8 cellular contexts compared by ENCODE assay signal in genomic region chrX:3815896-3816664, GRCh38.
DNase-seq lines count a peak whose midpoint lies in the region; ATAC-seq, FAIRE-seq and TF ChIP-seq lines count a peak whose summit lies in the region.

No MANE protein-coding gene starts in this region.

- TF ChIP-seq EP300 in suprapubic skin (IDR thresholded peaks at IDR 0.05), result no peak

- no peak for TF ChIP-seq POLR2A in endothelial cell of umbilical vein (IDR thresholded peaks at IDR 0.05; ENCODE audit: low read depth, low read length)
- no peak for TF ChIP-seq POLR2A in suprapubic skin (IDR thresholded peaks at IDR 0.05)

- H3K9me3 ChIP-seq in CD8-positive, alpha-beta T cell (ENCODE audit: low read length), result no peaks in the 10 kb centered on the region
- H3K9me3 ChIP-seq in endothelial cell of umbilical vein (replicated peaks; ENCODE audit: control insufficient read depth, insufficient read depth, low read length), result no peaks in the 10 kb centered on the region
- H3K9me3 ChIP-seq in muscle layer of colon (ENCODE audit: low read length), result no peaks in the 10 kb centered on the region
- no peaks in the 10 kb centered on the region for H3K9me3 ChIP-seq in suprapubic skin

- H3K27me3 Mint-ChIP-seq in CD8-positive, alpha-beta T cell (ENCODE audit: low read depth), result no peaks in the 10 kb centered on the region

- peak overlapping the region; percentile 81 for H3K27ac Mint-ChIP-seq in CD8-positive, alpha-beta T cell

- dilution Hi-C loops in endothelial cell of umbilical vein (cut with MboI; ENCODE audit: extremely low pct_ligation_motif_present, low sequenced_read_pairs), result no loop called here

- H3K4me3 Mint-ChIP-seq in CD8-positive, alpha-beta T cell, result peak overlapping the region; percentile 72

- DNase-seq in CD8-positive, alpha-beta T cell, result peak in 5 of 7 experiments; percentile 0 to 76 (median 37)
- peak; percentile 20 for DNase-seq in NCI-H2227 treated with DMSO at 0.1 percent for 48 hours (lab: John Stamatoyannopoulos, UW)
- peak; percentile 86 for DNase-seq in activated CD8-positive, alpha-beta memory T cell treated with anti-CD3 and anti-CD28 coated beads for 24 hours
- DNase-seq in endothelial cell of umbilical vein (ENCODE audit: low read depth, low spot score), result peak; percentile 28
- peak; percentile 76 to 80 for DNase-seq in suprapubic skin (ENCODE audit: low spot score in 2 of 2)

- no peaks in the 10 kb centered on the region for H3K9me3 Mint-ChIP-seq in CD8-positive, alpha-beta T cell

- peak overlapping the region; percentile 77 for H3K27ac ChIP-seq in CD8-positive, alpha-beta T cell (ENCODE audit: low read depth, low read length)
- H3K27ac ChIP-seq in endothelial cell of umbilical vein (ENCODE audit: insufficient read depth, low read depth, low read length), result peak overlapping the region; percentile 36
- peak overlapping the region; percentile 91 for H3K27ac ChIP-seq in muscle layer of colon (ENCODE audit: low read depth, low read length)
- H3K27ac ChIP-seq in suprapubic skin, result peak overlapping the region; percentile 88

- peaks cover 12% of the 10 kb centered on the region for H3K36me3 Mint-ChIP-seq in CD8-positive, alpha-beta T cell

- H4K20me1 ChIP-seq in endothelial cell of umbilical vein (replicated peaks; ENCODE audit: control insufficient read depth, extremely low read depth, insufficient read depth, low read length), result no peaks in the 10 kb centered on the region

- H3K36me3 ChIP-seq in CD8-positive, alpha-beta T cell (ENCODE audit: insufficient read depth, low read length), result no peaks in the 10 kb centered on the region
- H3K36me3 ChIP-seq in endothelial cell of umbilical vein (ENCODE audit: control insufficient read depth in 2 of 2, extremely low read depth in 1 of 2, insufficient read depth in 2 of 2, low read length in 2 of 2) (peaks cover 0 to 3% of the 10 kb centered on the region in 2 experiments), muscle layer of colon (ENCODE audit: insufficient read depth, low read length) (no peaks in the 10 kb centered on the region), suprapubic skin (no peaks in the 10 kb centered on the region)

- no peak for TF ChIP-seq CTCF in CD8-positive, alpha-beta T cell (IDR thresholded peaks at IDR 0.05)
- no peak for TF ChIP-seq CTCF in endothelial cell of umbilical vein (IDR thresholded peaks at IDR 0.05; ENCODE audit: extremely low read depth in 1 of 2, insufficient read depth in 1 of 2, low read depth in 1 of 2, low read length in 2 of 2)
- no peak for TF ChIP-seq CTCF in suprapubic skin (IDR thresholded peaks at IDR 0.05)

- H3K9me1 ChIP-seq in endothelial cell of umbilical vein (replicated peaks; ENCODE audit: control insufficient read depth, extremely low read depth, insufficient read depth, low read length), result no peaks in the 10 kb centered on the region

- peaks cover 4% of the 10 kb centered on the region for H3K4me1 ChIP-seq in CD8-positive, alpha-beta T cell (ENCODE audit: insufficient read depth, low read length)
- H3K4me1 ChIP-seq in endothelial cell of umbilical vein (ENCODE audit: control insufficient read depth, extremely low read depth, insufficient read depth, low read length) (peaks cover 3% of the 10 kb centered on the region), muscle layer of colon (ENCODE audit: insufficient read depth, low read length) (peaks cover 11% of the 10 kb centered on the region), suprapubic skin (peaks cover 4% of the 10 kb centered on the region)

- POLR2A ChIA-PET in CD8-positive, alpha-beta T cell (lab: Charles Lee), result interaction anchor here (0.6 to 0.9 kb wide), 4 partner anchors 15 to 173 kb away, joined by 3 to 4 read pairs (median 3); no protein-coding TSS in a partner anchor
- POLR2A ChIA-PET in endothelial cell of umbilical vein (lab: Charles Lee), result no interaction called here

- peak overlapping the region; percentile 41 for H3K4me3 ChIP-seq in CD8-positive, alpha-beta T cell (ENCODE audit: low read depth, low read length)
- H3K4me3 ChIP-seq in endothelial cell of umbilical vein (replicated peaks in 1 of 3; ENCODE audit: insufficient read depth in 1 of 3, low read depth in 1 of 3, low read length in 3 of 3) (peak overlapping the region; percentile 12 to 69 (median 39)), muscle layer of colon (ENCODE audit: low read depth in 1 of 2, low read length in 2 of 2) (peak overlapping the region; percentile 67 to 96), suprapubic skin (peak overlapping the region; percentile 65)

- peak overlapping the region; percentile 34 for H2AFZ ChIP-seq in endothelial cell of umbilical vein (ENCODE audit: low read depth, low read length)

- CTCF ChIA-PET in CD8-positive, alpha-beta T cell (lab: Charles Lee), result no interaction called here
- CTCF ChIA-PET in endothelial cell of umbilical vein (lab: Charles Lee), result no interaction called here

- peak overlapping the region; percentile 67 for H3K9ac ChIP-seq in endothelial cell of umbilical vein (replicated peaks; ENCODE audit: extremely low read depth, insufficient read depth, low read length)
- peak overlapping the region; percentile 65 for H3K9ac ChIP-seq in muscle layer of colon (ENCODE audit: low read length)

- no TSS peak for BruUV-seq in endothelial cell of umbilical vein (replicated peaks; lab: Mats Ljungman, UMichigan)

- peaks cover 11% of the 10 kb centered on the region for H3K4me1 Mint-ChIP-seq in CD8-positive, alpha-beta T cell (ENCODE audit: low read depth)

- H3K27me3 ChIP-seq in CD8-positive, alpha-beta T cell (ENCODE audit: insufficient read depth, low read length), result no peaks in the 10 kb centered on the region
- no peaks in the 10 kb centered on the region for H3K27me3 ChIP-seq in endothelial cell of umbilical vein (ENCODE audit: control insufficient read depth in 2 of 2, insufficient read depth in 2 of 2, low read length in 2 of 2)
- no peaks in the 10 kb centered on the region for H3K27me3 ChIP-seq in muscle layer of colon (ENCODE audit: control insufficient read depth in 1 of 2, insufficient read depth in 2 of 2, low read length in 2 of 2)
- H3K27me3 ChIP-seq in suprapubic skin, result no peaks in the 10 kb centered on the region

- peak overlapping the region; percentile 44 for H3K4me2 ChIP-seq in endothelial cell of umbilical vein (ENCODE audit: insufficient read depth, low read length)

- intact Hi-C loops in CD8-positive, alpha-beta T cell (cut with DNase I, micrococcal nuclease), result no loop called here
- intact Hi-C loops in endothelial cell of umbilical vein (cut with micrococcal nuclease), result no loop called here

- no peak for ATAC-seq in CD8-positive, alpha-beta T cell
- ATAC-seq in GM21717 (IDR thresholded peaks at IDR 0.05; ENCODE audit: unreplicated experiment), result peak; percentile 10
- ATAC-seq in HG03280 (IDR thresholded peaks at IDR 0.05; ENCODE audit: unreplicated experiment), result no peak

- peak; percentile 40 for FAIRE-seq in endothelial cell of umbilical vein (lab: Jason Lieb, UNC)

- WGBS in suprapubic skin, result 2% methylated on average over 25 of the region's 50 CpGs

- H3K79me2 ChIP-seq in endothelial cell of umbilical vein (ENCODE audit: control insufficient read depth, insufficient read depth, low read length), result no peaks in the 10 kb centered on the region

TF ChIP-seq in endothelial cell of umbilical vein, 7 proteins besides CTCF, POLR2A, EP300 and RAD21:
- TF ChIP-seq MYC (IDR thresholded peaks at IDR 0.05; ENCODE audit: low read depth, low read length) (no peak), POLR2AphosphoS5 (IDR thresholded peaks at IDR 0.05; ENCODE audit: insufficient read depth, low read depth, low read length) (no peak), EZH2 (IDR thresholded peaks at IDR 0.05; ENCODE audit: borderline replicate concordance, low read depth, low read length, severe bottlenecking) (no peak), JUN (IDR thresholded peaks at IDR 0.05; ENCODE audit: borderline replicate concordance, insufficient read depth, insufficient read length, low read depth) (no peak), GATA2 (IDR thresholded peaks at IDR 0.05; ENCODE audit: insufficient read depth, insufficient read length, low read depth, low read length) (no peak), FOS (IDR thresholded peaks at IDR 0.05; ENCODE audit: borderline replicate concordance, insufficient read depth, low read length) (no peak)
- TF ChIP-seq, protein P1, sequence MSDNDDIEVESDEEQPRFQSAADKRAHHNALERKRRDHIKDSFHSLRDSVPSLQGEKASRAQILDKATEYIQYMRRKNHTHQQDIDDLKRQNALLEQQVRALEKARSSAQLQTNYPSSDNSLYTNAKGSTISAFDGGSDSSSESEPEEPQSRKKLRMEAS (IDR thresholded peaks at IDR 0.05; ENCODE audit: insufficient read depth, insufficient read length), result no peak

Comparison
In these comparisons a context has a peak if more than half of its experiments do, and no peak if none do; other contexts are left out.
1. DNase-seq: peak in every context shown above with its lines; median percentile 86 in activated CD8-positive, alpha-beta memory T cell treated with anti-CD3 and anti-CD28 coated beads for 24 hours; 78 in suprapubic skin; 37 in CD8-positive, alpha-beta T cell; 28 in endothelial cell of umbilical vein; 20 in NCI-H2227 treated with DMSO at 0.1 percent for 48 hours.
2. H3K27ac ChIP-seq: peak in every context shown above with its lines; median percentile 91 in muscle layer of colon; 88 in suprapubic skin; 77 in CD8-positive, alpha-beta T cell; 36 in endothelial cell of umbilical vein.